1 cellular context compared by ENCODE assay signal in the genomic region with DNA sequence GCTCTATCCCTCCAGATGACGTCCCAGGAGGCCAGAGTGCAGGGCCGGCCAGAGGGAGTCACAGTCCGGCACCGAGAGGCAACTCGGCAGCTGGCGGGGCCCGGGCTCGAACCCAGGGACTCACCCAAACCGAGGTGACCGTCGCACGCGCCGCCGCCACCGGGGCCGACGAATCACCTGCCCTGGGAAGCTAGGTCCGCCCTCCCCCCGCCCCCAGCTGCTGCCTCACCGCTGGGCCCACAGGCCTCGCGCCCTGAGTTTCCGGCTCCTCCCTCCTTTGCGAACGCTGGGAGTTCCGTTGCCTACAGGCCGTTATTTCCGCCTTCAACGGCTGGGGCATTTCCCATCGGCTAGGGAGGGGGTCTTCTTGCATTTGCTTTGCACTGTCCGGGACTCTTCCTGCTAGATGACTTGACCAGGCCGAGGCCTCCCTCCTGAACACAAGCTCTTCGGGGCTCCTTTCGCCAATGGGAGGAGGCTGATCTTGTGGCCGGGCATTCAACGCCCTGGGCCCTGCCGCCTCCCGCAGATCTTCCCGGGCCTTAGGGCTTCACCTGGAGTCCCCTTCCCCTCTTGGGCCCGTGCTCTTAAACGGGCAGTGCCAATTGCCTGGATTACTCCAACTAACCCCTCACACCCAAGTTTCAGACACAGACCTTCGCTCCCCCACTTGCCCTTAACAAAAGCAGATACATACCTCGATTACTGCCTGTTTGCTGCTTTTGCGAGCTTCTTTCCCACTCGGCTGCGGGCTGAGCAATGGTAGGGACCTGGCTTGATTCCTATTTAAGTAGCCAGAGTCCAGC.
TF ChIP-seq lines count a peak whose summit lies in the region.

SNUPN (minus strand) TSS at position 184 of the 806 bp plus-strand sequence. CDS start 4,674 bp downstream, outside the sequence.

TF ChIP-seq in HEK293, 187 proteins besides CTCF, POLR2A, EP300 and RAD21 (continued from another document and continues in another):
- TF ChIP-seq ZNF140 (tag by site-specific recombination; IDR thresholded peaks at IDR 0.05) (no peak), ZNF549 (tag by site-specific recombination; IDR thresholded peaks at IDR 0.05) (no peak), TCF7L2 (IDR thresholded peaks at IDR 0.05; ENCODE audit: borderline replicate concordance, low read depth, low read length) (no peak), ZNF626 (tag by site-specific recombination; IDR thresholded peaks at IDR 0.05) (no peak), ZNF23 (tag by site-specific recombination; IDR thresholded peaks at IDR 0.05; ENCODE audit: borderline replicate concordance) (no peak), ZNF768 (tag by site-specific recombination; IDR thresholded peaks at IDR 0.05) (no peak), ZNF354C (tag by site-specific recombination; IDR thresholded peaks at IDR 0.05; ENCODE audit: borderline replicate concordance, low read depth) (no peak), SP7 (tag by site-specific recombination; IDR thresholded peaks at IDR 0.05) (peak; percentile 92), FEZF1 (tag by site-specific recombination; IDR thresholded peaks at IDR 0.05) (0 out of 2 replicates have a peak, but pooled peaks have one; percentile 10), ZBTB17 (tag by site-specific recombination; IDR thresholded peaks at IDR 0.05) (peak; percentile 97), ZXDB (tag by site-specific recombination; IDR thresholded peaks at IDR 0.05) (peak; percentile 93), ZNF416 (tag by site-specific recombination; IDR thresholded peaks at IDR 0.05) (no peak), ZNF174 (tag by site-specific recombination; IDR thresholded peaks at IDR 0.05) (no peak), ZNF10 (tag by site-specific recombination; IDR thresholded peaks at IDR 0.05) (peak; percentile 89), ZNF521 (tag by site-specific recombination; IDR thresholded peaks at IDR 0.05) (no peak), ZFP37 (tag by site-specific recombination; IDR thresholded peaks at IDR 0.05) (peak; percentile 98), ZNF629 (tag by site-specific recombination; IDR thresholded peaks at IDR 0.05) (peak; percentile 80), GLIS1 (tag by site-specific recombination; IDR thresholded peaks at IDR 0.05) (peak; percentile 81), ZBTB8A (tag by site-specific recombination; IDR thresholded peaks at IDR 0.05) (peak; percentile 89), ZNF544 (tag by site-specific recombination; IDR thresholded peaks at IDR 0.05) (no peak), YY2 (tag by site-specific recombination; IDR thresholded peaks at IDR 0.05) (0 out of 2 replicates have a peak, but pooled peaks have one; percentile 22), ZNF660 (tag by site-specific recombination; IDR thresholded peaks at IDR 0.05) (peak; percentile 76; the same call in 1 of the 2 replicates), ZNF561 (tag by site-specific recombination; IDR thresholded peaks at IDR 0.05; ENCODE audit: borderline replicate concordance) (peak; percentile 67), GLI4 (tag by site-specific recombination; IDR thresholded peaks at IDR 0.05) (peak; percentile 96), ZNF510 (tag by site-specific recombination; IDR thresholded peaks at IDR 0.05; ENCODE audit: insufficient replicate concordance) (no peak), OSR2 (tag by site-specific recombination; IDR thresholded peaks at IDR 0.05) (no peak; the same call in 1 of the 2 replicates), ZNF514 (tag by site-specific recombination; IDR thresholded peaks at IDR 0.05) (no peak), ZNF596 (tag by site-specific recombination; IDR thresholded peaks at IDR 0.05) (no peak), KLF1 (tag by site-specific recombination; IDR thresholded peaks at IDR 0.05) (peak; percentile 87), ZNF211 (tag by site-specific recombination; IDR thresholded peaks at IDR 0.05; ENCODE audit: low read depth) (no peak), ZFP41 (tag by site-specific recombination; IDR thresholded peaks at IDR 0.05; ENCODE audit: borderline replicate concordance) (no peak), ZBTB21 (tag by site-specific recombination; IDR thresholded peaks at IDR 0.05) (peak; percentile 34; the same call in 1 of the 2 replicates), ZBTB6 (tag by site-specific recombination; IDR thresholded peaks at IDR 0.05) (no peak), ZNF654 (tag by site-specific recombination; IDR thresholded peaks at IDR 0.05; ENCODE audit: low read depth) (no peak), ZNF580 (tag by site-specific recombination; IDR thresholded peaks at IDR 0.05) (peak; percentile 96), ZNF335 (tag by site-specific recombination; conservative IDR thresholded peaks at IDR 0.05) (peak; percentile 96), PRDM2 (tag by site-specific recombination; IDR thresholded peaks at IDR 0.05; ENCODE audit: borderline replicate concordance) (no peak), ZNF433 (tag by site-specific recombination; IDR thresholded peaks at IDR 0.05; ENCODE audit: low read depth) (no peak), ZNF157 (tag by site-specific recombination; IDR thresholded peaks at IDR 0.05) (no peak), KLF16 (tag by site-specific recombination; IDR thresholded peaks at IDR 0.05) (peak; percentile 96), ZNF223 (tag by site-specific recombination; IDR thresholded peaks at IDR 0.05) (no peak), OVOL3 (tag by site-specific recombination; IDR thresholded peaks at IDR 0.05) (peak; percentile 99), ZNF202 (tag by site-specific recombination; IDR thresholded peaks at IDR 0.05; ENCODE audit: borderline replicate concordance) (no peak), ZNF2 (tag by site-specific recombination; IDR thresholded peaks at IDR 0.05) (peak; percentile 64; the same call in 1 of the 2 replicates), SCRT1 (tag by site-specific recombination; IDR thresholded peaks at IDR 0.05; ENCODE audit: borderline replicate concordance) (no peak), ZNF600 (tag by site-specific recombination; IDR thresholded peaks at IDR 0.05) (peak; percentile 87)
- TF ChIP-seq, protein P1, sequence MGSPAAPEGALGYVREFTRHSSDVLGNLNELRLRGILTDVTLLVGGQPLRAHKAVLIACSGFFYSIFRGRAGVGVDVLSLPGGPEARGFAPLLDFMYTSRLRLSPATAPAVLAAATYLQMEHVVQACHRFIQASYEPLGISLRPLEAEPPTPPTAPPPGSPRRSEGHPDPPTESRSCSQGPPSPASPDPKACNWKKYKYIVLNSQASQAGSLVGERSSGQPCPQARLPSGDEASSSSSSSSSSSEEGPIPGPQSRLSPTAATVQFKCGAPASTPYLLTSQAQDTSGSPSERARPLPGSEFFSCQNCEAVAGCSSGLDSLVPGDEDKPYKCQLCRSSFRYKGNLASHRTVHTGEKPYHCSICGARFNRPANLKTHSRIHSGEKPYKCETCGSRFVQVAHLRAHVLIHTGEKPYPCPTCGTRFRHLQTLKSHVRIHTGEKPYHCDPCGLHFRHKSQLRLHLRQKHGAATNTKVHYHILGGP (tag by site-specific recombination; IDR thresholded peaks at IDR 0.05) = no peak; the same call in 1 of the 2 replicates
- TF ChIP-seq, protein P2, sequence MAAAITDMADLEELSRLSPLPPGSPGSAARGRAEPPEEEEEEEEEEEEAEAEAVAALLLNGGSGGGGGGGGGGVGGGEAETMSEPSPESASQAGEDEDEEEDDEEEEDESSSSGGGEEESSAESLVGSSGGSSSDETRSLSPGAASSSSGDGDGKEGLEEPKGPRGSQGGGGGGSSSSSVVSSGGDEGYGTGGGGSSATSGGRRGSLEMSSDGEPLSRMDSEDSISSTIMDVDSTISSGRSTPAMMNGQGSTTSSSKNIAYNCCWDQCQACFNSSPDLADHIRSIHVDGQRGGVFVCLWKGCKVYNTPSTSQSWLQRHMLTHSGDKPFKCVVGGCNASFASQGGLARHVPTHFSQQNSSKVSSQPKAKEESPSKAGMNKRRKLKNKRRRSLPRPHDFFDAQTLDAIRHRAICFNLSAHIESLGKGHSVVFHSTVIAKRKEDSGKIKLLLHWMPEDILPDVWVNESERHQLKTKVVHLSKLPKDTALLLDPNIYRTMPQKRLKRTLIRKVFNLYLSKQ (tag by site-specific recombination; IDR thresholded peaks at IDR 0.05; ENCODE audit: borderline replicate concordance) = no peak
- TF ChIP-seq, protein P3, sequence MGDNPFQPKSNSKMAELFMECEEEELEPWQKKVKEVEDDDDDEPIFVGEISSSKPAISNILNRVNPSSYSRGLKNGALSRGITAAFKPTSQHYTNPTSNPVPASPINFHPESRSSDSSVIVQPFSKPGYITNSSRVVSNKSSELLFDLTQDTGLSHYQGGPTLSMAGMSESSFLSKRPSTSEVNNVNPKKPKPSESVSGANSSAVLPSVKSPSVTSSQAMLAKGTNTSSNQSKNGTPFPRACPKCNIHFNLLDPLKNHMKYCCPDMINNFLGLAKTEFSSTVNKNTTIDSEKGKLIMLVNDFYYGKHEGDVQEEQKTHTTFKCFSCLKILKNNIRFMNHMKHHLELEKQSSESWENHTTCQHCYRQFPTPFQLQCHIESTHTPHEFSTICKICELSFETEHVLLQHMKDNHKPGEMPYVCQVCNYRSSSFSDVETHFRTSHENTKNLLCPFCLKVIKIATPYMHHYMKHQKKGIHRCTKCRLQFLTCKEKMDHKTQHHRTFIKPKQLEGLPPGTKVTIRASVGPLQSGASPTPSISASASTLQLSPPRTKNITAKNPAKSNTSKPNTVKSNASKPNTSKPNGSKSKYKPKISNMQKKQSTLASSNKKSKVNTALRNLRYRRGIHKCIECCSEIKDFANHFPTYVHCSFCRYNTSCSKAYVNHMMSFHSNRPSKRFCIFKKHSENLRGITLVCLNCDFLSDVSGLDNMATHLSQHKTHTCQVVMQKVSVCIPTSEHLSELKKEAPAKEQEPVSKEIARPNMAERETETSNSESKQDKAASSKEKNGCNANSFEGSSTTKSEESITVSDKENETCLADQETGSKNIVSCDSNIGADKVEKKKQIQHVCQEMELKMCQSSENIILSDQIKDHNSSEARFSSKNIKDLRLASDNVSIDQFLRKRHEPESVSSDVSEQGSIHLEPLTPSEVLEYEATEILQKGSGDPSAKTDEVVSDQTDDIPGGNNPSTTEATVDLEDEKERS (tag by site-specific recombination; IDR thresholded peaks at IDR 0.05) = no peak; the same call in 1 of the 2 replicates
- TF ChIP-seq, protein P4, sequence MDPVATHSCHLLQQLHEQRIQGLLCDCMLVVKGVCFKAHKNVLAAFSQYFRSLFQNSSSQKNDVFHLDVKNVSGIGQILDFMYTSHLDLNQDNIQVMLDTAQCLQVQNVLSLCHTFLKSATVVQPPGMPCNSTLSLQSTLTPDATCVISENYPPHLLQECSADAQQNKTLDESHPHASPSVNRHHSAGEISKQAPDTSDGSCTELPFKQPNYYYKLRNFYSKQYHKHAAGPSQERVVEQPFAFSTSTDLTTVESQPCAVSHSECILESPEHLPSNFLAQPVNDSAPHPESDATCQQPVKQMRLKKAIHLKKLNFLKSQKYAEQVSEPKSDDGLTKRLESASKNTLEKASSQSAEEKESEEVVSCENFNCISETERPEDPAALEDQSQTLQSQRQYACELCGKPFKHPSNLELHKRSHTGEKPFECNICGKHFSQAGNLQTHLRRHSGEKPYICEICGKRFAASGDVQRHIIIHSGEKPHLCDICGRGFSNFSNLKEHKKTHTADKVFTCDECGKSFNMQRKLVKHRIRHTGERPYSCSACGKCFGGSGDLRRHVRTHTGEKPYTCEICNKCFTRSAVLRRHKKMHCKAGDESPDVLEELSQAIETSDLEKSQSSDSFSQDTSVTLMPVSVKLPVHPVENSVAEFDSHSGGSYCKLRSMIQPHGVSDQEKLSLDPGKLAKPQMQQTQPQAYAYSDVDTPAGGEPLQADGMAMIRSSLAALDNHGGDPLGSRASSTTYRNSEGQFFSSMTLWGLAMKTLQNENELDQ (tag by site-specific recombination; IDR thresholded peaks at IDR 0.05; ENCODE audit: low read depth) = peak; percentile 98
